ENCODE assay signal across 1 cellular context in genomic region chr7:43077732-43078391, GRCh38.
TF ChIP-seq lines count a peak whose summit lies in the region.

No MANE protein-coding gene starts in this region.

TF ChIP-seq in K562, 482 proteins besides CTCF, POLR2A, EP300 and RAD21 (continued from another document and continues in another):
- TF ChIP-seq HNRNPL (IDR thresholded peaks at IDR 0.05; ENCODE audit: low read depth, low read length), result no peak
- peak; percentile 64; the same call in 1 of the 2 replicates for TF ChIP-seq DPF2 (IDR thresholded peaks at IDR 0.05)
- no peak for TF ChIP-seq ZNF184 (CRISPR knock-in tag; IDR thresholded peaks at IDR 0.05)
- TF ChIP-seq ATF3 (IDR thresholded peaks at IDR 0.05), result peak; percentile 17; the same call in 1 of the 2 replicates
- TF ChIP-seq ATF3 (CRISPR knock-in tag; conservative IDR thresholded peaks at IDR 0.05), result no peak
- TF ChIP-seq YY1 (IDR thresholded peaks at IDR 0.05; ENCODE audit: borderline replicate concordance in 1 of 3, control insufficient read depth in 1 of 3, extremely low read depth in 1 of 3, insufficient read depth in 3 of 3, insufficient read length in 1 of 3, insufficient replicate concordance in 2 of 3, low read depth in 1 of 3, low read length in 2 of 3), result no peak
- TF ChIP-seq FUS (optimal IDR thresholded peaks at IDR 0.05; ENCODE audit: low read depth, low read length), result no peak
- TF ChIP-seq TAF7 (tag; IDR thresholded peaks at IDR 0.05), result no peak
- no peak for TF ChIP-seq ELK3 (CRISPR knock-in tag; IDR thresholded peaks at IDR 0.05)
- TF ChIP-seq MAFF (IDR thresholded peaks at IDR 0.05; ENCODE audit: low read length), result peak; percentile 85
- TF ChIP-seq MTA3 (IDR thresholded peaks at IDR 0.05; ENCODE audit: borderline replicate concordance), result peak; percentile 26; the same call in 1 of the 2 replicates
- TF ChIP-seq ATF7 (IDR thresholded peaks at IDR 0.05), result 0 out of 2 replicates have a peak, but pooled peaks have one; percentile 32
- peak; percentile 98 for TF ChIP-seq ZNF316 (IDR thresholded peaks at IDR 0.05)
- TF ChIP-seq PCBP1 (IDR thresholded peaks at IDR 0.05; ENCODE audit: low read depth, low read length, poor library complexity, severe bottlenecking), result no peak
- TF ChIP-seq ADNP (tag; IDR thresholded peaks at IDR 0.05), result no peak
- peak; percentile 72 for TF ChIP-seq GABPA (tag; conservative IDR thresholded peaks at IDR 0.05; ENCODE audit: low read depth)
- TF ChIP-seq PATZ1 (CRISPR knock-in tag; IDR thresholded peaks at IDR 0.05; ENCODE audit: borderline replicate concordance), result no peak
- peak; percentile 34; the same call in 1 of the 2 replicates for TF ChIP-seq ESRRA (IDR thresholded peaks at IDR 0.05; ENCODE audit: borderline replicate concordance, low read depth)
- TF ChIP-seq ZFP91 (CRISPR knock-in tag; IDR thresholded peaks at IDR 0.05), result no peak
- TF ChIP-seq CREB3L1 (IDR thresholded peaks at IDR 0.05; ENCODE audit: borderline replicate concordance, low read depth), result no peak
- peak; percentile 79; the same call in 1 of the 2 replicates for TF ChIP-seq MAFK (IDR thresholded peaks at IDR 0.05; ENCODE audit: low read length)
- TF ChIP-seq MBD1 (CRISPR knock-in tag; IDR thresholded peaks at IDR 0.05), result no peak
- TF ChIP-seq HDAC3 (IDR thresholded peaks at IDR 0.05; ENCODE audit: borderline replicate concordance, partially characterized antibody), result no peak
- TF ChIP-seq EHMT2 (IDR thresholded peaks at IDR 0.05), result peak; percentile 78
- no peak for TF ChIP-seq ZNF407 (IDR thresholded peaks at IDR 0.05; ENCODE audit: low read depth)
- TF ChIP-seq SMAD2 (IDR thresholded peaks at IDR 0.05; ENCODE audit: low read depth, low read length), result no peak
- TF ChIP-seq C11orf30 (IDR thresholded peaks at IDR 0.05; ENCODE audit: low read depth), result peak; percentile 94
- TF ChIP-seq FOSL1 (tag; conservative IDR thresholded peaks at IDR 0.05), result peak; percentile 57; the same call in 1 of the 2 replicates
